In genomic region chr2:234998404-234999211, GRCh38 we compare ENCODE assay signal across 1 cellular context.
TF ChIP-seq lines count a peak whose summit lies in the region.

No MANE protein-coding gene starts in this region.

TF ChIP-seq in HepG2, 621 proteins besides CTCF, POLR2A, EP300 and RAD21 (continued from another document and continues in another):
- no peak for TF ChIP-seq ZBTB49 (CRISPR knock-in tag; IDR thresholded peaks at IDR 0.05; ENCODE audit: borderline replicate concordance)
- 0 out of 2 replicates have a peak, but pooled peaks have one; percentile 43 for TF ChIP-seq POLR2AphosphoS2 (IDR thresholded peaks at IDR 0.05; ENCODE audit: low read depth, low read length)
- no peak for TF ChIP-seq ZNF407 (CRISPR knock-in tag; IDR thresholded peaks at IDR 0.05; ENCODE audit: not compliant biosample characterization)
- no peak for TF ChIP-seq HMGXB3 (CRISPR knock-in tag; IDR thresholded peaks at IDR 0.05; ENCODE audit: borderline replicate concordance)
- no peak for TF ChIP-seq SMARCE1 (IDR thresholded peaks at IDR 0.05; ENCODE audit: borderline replicate concordance)
- TF ChIP-seq ZNF275 (CRISPR knock-in tag; IDR thresholded peaks at IDR 0.05; ENCODE audit: borderline replicate concordance), result no peak
- TF ChIP-seq THAP9 (CRISPR knock-in tag; IDR thresholded peaks at IDR 0.05; ENCODE audit: borderline replicate concordance), result no peak
- TF ChIP-seq ONECUT2 (CRISPR knock-in tag; IDR thresholded peaks at IDR 0.05), result no peak
- 0 out of 2 replicates have a peak, but pooled peaks have one; percentile 3 for TF ChIP-seq BHLHE40 (IDR thresholded peaks at IDR 0.05; ENCODE audit: low read length)
- no peak for TF ChIP-seq PRDM4 (CRISPR knock-in tag; IDR thresholded peaks at IDR 0.05; ENCODE audit: borderline replicate concordance)
- TF ChIP-seq TBX3 (IDR thresholded peaks at IDR 0.05; ENCODE audit: borderline replicate concordance), result peak; percentile 51; the same call in 1 of the 2 replicates
- TF ChIP-seq ZFAT (CRISPR knock-in tag; conservative IDR thresholded peaks at IDR 0.05), result no peak
- no peak for TF ChIP-seq MAZ (IDR thresholded peaks at IDR 0.05; ENCODE audit: borderline replicate concordance, low read depth, low read length)
- no peak for TF ChIP-seq MAZ (CRISPR knock-in tag; IDR thresholded peaks at IDR 0.05; ENCODE audit: low read depth)
- no peak for TF ChIP-seq NFE2 (CRISPR knock-in tag; IDR thresholded peaks at IDR 0.05)
- TF ChIP-seq MNT (IDR thresholded peaks at IDR 0.05), result peak; percentile 22; the same call in 1 of the 2 replicates
- no peak for TF ChIP-seq TIGD3 (CRISPR knock-in tag; IDR thresholded peaks at IDR 0.05; ENCODE audit: borderline replicate concordance)
- peak; percentile 31; the same call in 1 of the 2 replicates for TF ChIP-seq ZGPAT (CRISPR knock-in tag; IDR thresholded peaks at IDR 0.05)
- TF ChIP-seq ZNF274 (CRISPR knock-in tag; IDR thresholded peaks at IDR 0.05), result peak; percentile 58; the same call in 1 of the 2 replicates
